In genomic region chr10:86103391-86104101, GRCh38 we compare ENCODE assay signal across 1 cellular context.
TF ChIP-seq lines count a peak whose summit lies in the region.

No MANE protein-coding gene starts in this region.

TF ChIP-seq in GM23338, 12 proteins besides CTCF, POLR2A, EP300 and RAD21 (continued from another document):
- TF ChIP-seq NANOG (IDR thresholded peaks at IDR 0.05; ENCODE audit: borderline replicate concordance) (no peak), JUNB (IDR thresholded peaks at IDR 0.05; ENCODE audit: unreplicated experiment) (no peak), REST (IDR thresholded peaks at IDR 0.05; ENCODE audit: unreplicated experiment) (no peak), POLR2AphosphoS5 (IDR thresholded peaks at IDR 0.05; ENCODE audit: low read depth) (no peak)
